ENCODE assay signal across 25 cellular contexts in the genomic region with DNA sequence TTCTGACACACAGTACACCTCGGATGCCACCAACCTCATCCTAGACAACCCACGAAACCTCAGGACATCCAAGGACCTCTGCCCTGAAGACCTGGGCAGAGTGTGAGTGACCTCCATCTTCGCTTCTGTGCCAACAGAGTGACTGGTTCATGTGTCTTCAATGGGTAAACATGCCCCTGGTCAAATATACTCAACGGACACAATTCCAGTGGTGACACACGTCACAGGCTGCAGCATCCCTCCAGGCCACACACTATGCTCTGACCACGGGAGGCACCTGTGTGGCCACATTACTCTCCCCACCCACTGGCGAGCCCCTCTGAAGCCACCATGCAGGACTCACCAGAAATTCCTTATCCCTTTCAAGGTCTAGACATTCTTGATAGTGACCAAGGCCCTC.
DNase-seq lines count a peak whose midpoint lies in the region; ATAC-seq, FAIRE-seq and TF ChIP-seq lines count a peak whose summit lies in the region.
"Had no signal": no experiment of that assay in that cellular context is flagged by ENCODE, and none has a peak within 500 bp of the region (broad histone marks: within the 10 kb centered on the region; RNA-seq: fewer than 3 reads in every experiment).

No MANE protein-coding gene starts in this region.

- peaks cover 20% of the 10 kb centered on the region for H3K4me1 Mint-ChIP-seq in neural crest cell
- no peaks in the 10 kb centered on the region for H3K4me1 Mint-ChIP-seq in CD14-positive monocyte

- H3K9me3 Mint-ChIP-seq in neural crest cell, result peaks cover 2% of the 10 kb centered on the region
- peaks cover 0 to 16% (median 6%) of the 10 kb centered on the region in 7 donors for H3K9me3 Mint-ChIP-seq in CD14-positive monocyte
- H3K9me3 Mint-ChIP-seq: CD4-positive, alpha-beta T cell; CD8-positive, alpha-beta T cell had no signal

- H3K27ac Mint-ChIP-seq in neural crest cell (ENCODE audit: unreplicated experiment), result peak overlapping the region; percentile 43
- H3K27ac Mint-ChIP-seq in CD14-positive monocyte, result no peak overlapping the region
- H3K27ac Mint-ChIP-seq: CD4-positive, alpha-beta T cell; CD8-positive, alpha-beta T cell had no signal

- intact Hi-C loops in CD14-positive monocyte (cut with micrococcal nuclease), result no loop called here

- H3K27me3 Mint-ChIP-seq in neural crest cell (ENCODE audit: low read depth) (peaks cover 2% of the 10 kb centered on the region), CD14-positive monocyte (ENCODE audit: low read depth in 3 of 3) (peaks cover 5 to 11% (median 6%) of the 10 kb centered on the region in 3 donors)

- no peak overlapping the region for H3K4me3 ChIP-seq in bronchial epithelial cell (ENCODE audit: low read depth, low read length)
- H3K4me3 ChIP-seq: BLaER1, GM12878 had no signal

- H3K27me3 ChIP-seq in bronchial epithelial cell (ENCODE audit: control insufficient read depth, insufficient read depth, low read length), result no peaks in the 10 kb centered on the region
- H3K27me3 ChIP-seq: BE2C, BLaER1 had no signal

- H3K4me3 Mint-ChIP-seq in neural crest cell (no peak overlapping the region), CD14-positive monocyte (no peak overlapping the region)
- H3K4me3 Mint-ChIP-seq: CD4-positive, alpha-beta T cell; CD8-positive, alpha-beta T cell had no signal

- no peak for TF ChIP-seq CTCF in D721Med (IDR thresholded peaks at IDR 0.05; ENCODE audit: insufficient read depth, missing control alignments)
- no peak for TF ChIP-seq CTCF in bronchial epithelial cell (IDR thresholded peaks at IDR 0.05; ENCODE audit: insufficient read depth, low read length, severe bottlenecking)
- no peak for TF ChIP-seq CTCF in neural crest cell (conservative IDR thresholded peaks at IDR 0.05)
- TF ChIP-seq CTCF in CD14-positive monocyte (IDR thresholded peaks at IDR 0.05), result no peak

- no peaks in the 10 kb centered on the region for H3K36me3 ChIP-seq in bronchial epithelial cell (ENCODE audit: control insufficient read depth, insufficient read depth, low read length)
- H3K36me3 ChIP-seq: BE2C, BLaER1 had no signal

- no peak for ATAC-seq in HG03280 (IDR thresholded peaks at IDR 0.05; ENCODE audit: unreplicated experiment)
- ATAC-seq: CD8-positive, alpha-beta T cell; GM12878 had no signal

- H3K36me3 Mint-ChIP-seq in neural crest cell (ENCODE audit: low read depth), result no peaks in the 10 kb centered on the region
- no peaks in the 10 kb centered on the region for H3K36me3 Mint-ChIP-seq in CD14-positive monocyte
- H3K36me3 Mint-ChIP-seq: CD8-positive, alpha-beta T cell had no signal

- FAIRE-seq in D721Med (lab: Jason Lieb, UNC), result peak; percentile 38
- peak; percentile 79 for FAIRE-seq in bronchial epithelial cell (lab: Jason Lieb, UNC)
- FAIRE-seq: A204.1, GM12878, GM12892, GM18507 had no signal

- DNase-seq in D721Med (ENCODE audit: insufficient read length, low spot score), result no peak
- DNase-seq in bronchial epithelial cell (ENCODE audit: low read depth), result no peak
- DNase-seq in neural crest cell (ENCODE audit: low read depth, low spot score), result no peak
- no peak for DNase-seq in CD14-positive monocyte (ENCODE audit: low spot score)
- DNase-seq: 8988T; ACHN; BE2C; C1 segment of cervical spinal cord; Caco-2; Calu3; CD4-positive, alpha-beta T cell; CD8-positive, alpha-beta T cell; DMS 273 treated with DMSO at 0.1 percent for 48 hours; DMS153; DMS53; DMS79; DND-41; EL; GDM1 had no signal
